ENCODE assay signal across 1 cellular context in the genomic region with DNA sequence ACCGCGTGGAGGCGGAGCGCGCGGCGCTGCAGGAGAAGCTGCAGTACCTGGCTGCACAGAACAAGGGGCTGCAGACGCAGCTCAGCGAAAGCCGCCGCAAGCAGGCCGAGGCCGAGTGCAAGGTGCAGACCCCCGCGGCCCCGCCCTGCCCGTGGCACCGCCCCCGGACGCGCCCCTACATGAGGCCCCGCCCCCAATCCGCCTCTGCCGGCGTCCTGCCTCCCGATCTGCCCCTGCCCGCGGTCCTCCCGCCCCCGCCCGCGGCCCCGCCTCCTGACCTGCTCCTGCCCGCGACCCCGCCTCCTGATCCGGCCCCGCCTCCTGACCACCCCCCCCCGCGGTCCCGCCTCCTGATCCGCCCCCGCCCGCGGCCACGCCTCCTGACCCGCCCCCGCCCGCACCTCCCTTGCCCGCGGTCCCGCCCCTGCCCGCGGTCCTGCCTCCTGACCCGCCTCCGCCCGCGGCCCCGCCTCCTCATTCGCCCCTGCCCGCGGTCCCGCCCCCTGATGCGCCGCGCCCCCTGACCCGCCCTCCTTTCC.
A peak's percentile ranks its signal among the peaks of the same experiment; 100 is the strongest.
TF ChIP-seq lines count a peak whose summit lies in the region.

No MANE protein-coding gene starts in this region.

TF ChIP-seq in K562, 482 proteins besides CTCF, POLR2A, EP300 and RAD21:
- peak; percentile 73 for TF ChIP-seq SP1 (CRISPR knock-in tag; IDR thresholded peaks at IDR 0.05)
- TF ChIP-seq, protein P1, sequence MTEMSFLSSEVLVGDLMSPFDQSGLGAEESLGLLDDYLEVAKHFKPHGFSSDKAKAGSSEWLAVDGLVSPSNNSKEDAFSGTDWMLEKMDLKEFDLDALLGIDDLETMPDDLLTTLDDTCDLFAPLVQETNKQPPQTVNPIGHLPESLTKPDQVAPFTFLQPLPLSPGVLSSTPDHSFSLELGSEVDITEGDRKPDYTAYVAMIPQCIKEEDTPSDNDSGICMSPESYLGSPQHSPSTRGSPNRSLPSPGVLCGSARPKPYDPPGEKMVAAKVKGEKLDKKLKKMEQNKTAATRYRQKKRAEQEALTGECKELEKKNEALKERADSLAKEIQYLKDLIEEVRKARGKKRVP (CRISPR knock-in tag; IDR thresholded peaks at IDR 0.05) = no peak
- TF ChIP-seq, protein P2, sequence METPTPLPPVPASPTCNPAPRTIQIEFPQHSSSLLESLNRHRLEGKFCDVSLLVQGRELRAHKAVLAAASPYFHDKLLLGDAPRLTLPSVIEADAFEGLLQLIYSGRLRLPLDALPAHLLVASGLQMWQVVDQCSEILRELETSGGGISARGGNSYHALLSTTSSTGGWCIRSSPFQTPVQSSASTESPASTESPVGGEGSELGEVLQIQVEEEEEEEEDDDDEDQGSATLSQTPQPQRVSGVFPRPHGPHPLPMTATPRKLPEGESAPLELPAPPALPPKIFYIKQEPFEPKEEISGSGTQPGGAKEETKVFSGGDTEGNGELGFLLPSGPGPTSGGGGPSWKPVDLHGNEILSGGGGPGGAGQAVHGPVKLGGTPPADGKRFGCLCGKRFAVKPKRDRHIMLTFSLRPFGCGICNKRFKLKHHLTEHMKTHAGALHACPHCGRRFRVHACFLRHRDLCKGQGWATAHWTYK (CRISPR knock-in tag; IDR thresholded peaks at IDR 0.05) = 0 out of 2 replicates have a peak, but pooled peaks have one; percentile 28
- TF ChIP-seq ZFX (CRISPR knock-in tag; IDR thresholded peaks at IDR 0.05) = peak; percentile 57; the same call in 1 of the 2 replicates
- TF ChIP-seq EGR1 (conservative IDR thresholded peaks at IDR 0.05) = peak; percentile 79; the same call in 1 of the 2 replicates
- TF ChIP-seq ZBTB7A (IDR thresholded peaks at IDR 0.05; ENCODE audit: borderline replicate concordance, control insufficient read depth, low read depth, low read length) = peak; percentile 77; the same call in 1 of the 2 replicates
- TF ChIP-seq EZH2 (IDR thresholded peaks at IDR 0.05; ENCODE audit: borderline replicate concordance, low read depth, low read length) = no peak
- TF ChIP-seq, protein P3, sequence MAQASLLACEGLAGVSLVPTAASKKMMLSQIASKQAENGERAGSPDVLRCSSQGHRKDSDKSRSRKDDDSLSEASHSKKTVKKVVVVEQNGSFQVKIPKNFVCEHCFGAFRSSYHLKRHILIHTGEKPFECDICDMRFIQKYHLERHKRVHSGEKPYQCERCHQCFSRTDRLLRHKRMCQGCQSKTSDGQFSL (CRISPR knock-in tag; IDR thresholded peaks at IDR 0.05) = no peak
- TF ChIP-seq, protein P3 (tag; IDR thresholded peaks at IDR 0.05) = peak in 1 of 2 experiments; percentile 79; a peak in 2 of 4 replicates
- TF ChIP-seq ZNF263 (CRISPR knock-in tag; IDR thresholded peaks at IDR 0.05; ENCODE audit: borderline replicate concordance) = peak; percentile 77
- no peak for TF ChIP-seq RBM34 (IDR thresholded peaks at IDR 0.05; ENCODE audit: borderline replicate concordance, insufficient read depth, low read length)
- TF ChIP-seq, protein P4, sequence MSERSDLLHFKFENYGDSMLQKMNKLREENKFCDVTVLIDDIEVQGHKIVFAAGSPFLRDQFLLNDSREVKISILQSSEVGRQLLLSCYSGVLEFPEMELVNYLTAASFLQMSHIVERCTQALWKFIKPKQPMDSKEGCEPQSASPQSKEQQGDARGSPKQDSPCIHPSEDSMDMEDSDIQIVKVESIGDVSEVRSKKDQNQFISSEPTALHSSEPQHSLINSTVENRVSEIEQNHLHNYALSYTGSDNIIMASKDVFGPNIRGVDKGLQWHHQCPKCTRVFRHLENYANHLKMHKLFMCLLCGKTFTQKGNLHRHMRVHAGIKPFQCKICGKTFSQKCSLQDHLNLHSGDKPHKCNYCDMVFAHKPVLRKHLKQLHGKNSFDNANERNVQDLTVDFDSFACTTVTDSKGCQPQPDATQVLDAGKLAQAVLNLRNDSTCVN (CRISPR knock-in tag; IDR thresholded peaks at IDR 0.05) = no peak
- TF ChIP-seq HNRNPLL (IDR thresholded peaks at IDR 0.05; ENCODE audit: low read depth, low read length, poor library complexity, severe bottlenecking) = no peak
- TF ChIP-seq, protein P5, sequence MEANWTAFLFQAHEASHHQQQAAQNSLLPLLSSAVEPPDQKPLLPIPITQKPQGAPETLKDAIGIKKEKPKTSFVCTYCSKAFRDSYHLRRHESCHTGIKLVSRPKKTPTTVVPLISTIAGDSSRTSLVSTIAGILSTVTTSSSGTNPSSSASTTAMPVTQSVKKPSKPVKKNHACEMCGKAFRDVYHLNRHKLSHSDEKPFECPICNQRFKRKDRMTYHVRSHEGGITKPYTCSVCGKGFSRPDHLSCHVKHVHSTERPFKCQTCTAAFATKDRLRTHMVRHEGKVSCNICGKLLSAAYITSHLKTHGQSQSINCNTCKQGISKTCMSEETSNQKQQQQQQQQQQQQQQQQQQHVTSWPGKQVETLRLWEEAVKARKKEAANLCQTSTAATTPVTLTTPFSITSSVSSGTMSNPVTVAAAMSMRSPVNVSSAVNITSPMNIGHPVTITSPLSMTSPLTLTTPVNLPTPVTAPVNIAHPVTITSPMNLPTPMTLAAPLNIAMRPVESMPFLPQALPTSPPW (CRISPR knock-in tag; IDR thresholded peaks at IDR 0.05) = peak; percentile 95
- TF ChIP-seq, protein P6, sequence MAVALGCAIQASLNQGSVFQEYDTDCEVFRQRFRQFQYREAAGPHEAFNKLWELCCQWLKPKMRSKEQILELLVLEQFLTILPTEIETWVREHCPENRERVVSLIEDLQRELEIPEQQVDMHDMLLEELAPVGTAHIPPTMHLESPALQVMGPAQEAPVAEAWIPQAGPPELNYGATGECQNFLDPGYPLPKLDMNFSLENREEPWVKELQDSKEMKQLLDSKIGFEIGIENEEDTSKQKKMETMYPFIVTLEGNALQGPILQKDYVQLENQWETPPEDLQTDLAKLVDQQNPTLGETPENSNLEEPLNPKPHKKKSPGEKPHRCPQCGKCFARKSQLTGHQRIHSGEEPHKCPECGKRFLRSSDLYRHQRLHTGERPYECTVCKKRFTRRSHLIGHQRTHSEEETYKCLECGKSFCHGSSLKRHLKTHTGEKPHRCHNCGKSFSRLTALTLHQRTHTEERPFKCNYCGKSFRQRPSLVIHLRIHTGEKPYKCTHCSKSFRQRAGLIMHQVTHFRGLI (CRISPR knock-in tag; IDR thresholded peaks at IDR 0.05) = no peak
- TF ChIP-seq HMGN3 (IDR thresholded peaks at IDR 0.05; ENCODE audit: borderline replicate concordance, extremely low read depth, insufficient read length, low read depth, low read length) = peak; percentile 50
- TF ChIP-seq, protein P7, sequence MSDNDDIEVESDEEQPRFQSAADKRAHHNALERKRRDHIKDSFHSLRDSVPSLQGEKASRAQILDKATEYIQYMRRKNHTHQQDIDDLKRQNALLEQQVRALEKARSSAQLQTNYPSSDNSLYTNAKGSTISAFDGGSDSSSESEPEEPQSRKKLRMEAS (CRISPR knock-in tag; IDR thresholded peaks at IDR 0.05) = 0 out of 2 replicates have a peak, but pooled peaks have one; percentile 33
- TF ChIP-seq, protein P8, sequence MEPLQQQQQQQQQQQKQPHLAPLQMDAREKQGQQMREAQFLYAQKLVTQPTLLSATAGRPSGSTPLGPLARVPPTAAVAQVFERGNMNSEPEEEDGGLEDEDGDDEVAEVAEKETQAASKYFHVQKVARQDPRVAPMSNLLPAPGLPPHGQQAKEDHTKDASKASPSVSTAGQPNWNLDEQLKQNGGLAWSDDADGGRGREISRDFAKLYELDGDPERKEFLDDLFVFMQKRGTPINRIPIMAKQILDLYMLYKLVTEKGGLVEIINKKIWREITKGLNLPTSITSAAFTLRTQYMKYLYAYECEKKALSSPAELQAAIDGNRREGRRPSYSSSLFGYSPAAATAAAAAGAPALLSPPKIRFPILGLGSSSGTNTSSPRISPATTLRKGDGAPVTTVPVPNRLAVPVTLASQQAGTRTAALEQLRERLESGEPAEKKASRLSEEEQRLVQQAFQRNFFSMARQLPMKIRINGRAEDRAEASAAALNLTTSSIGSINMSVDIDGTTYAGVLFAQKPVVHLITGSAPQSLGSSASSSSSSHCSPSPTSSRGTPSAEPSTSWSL (CRISPR knock-in tag; IDR thresholded peaks at IDR 0.05; ENCODE audit: borderline replicate concordance) = no peak
- peak; percentile 34 for TF ChIP-seq CCNT2 (IDR thresholded peaks at IDR 0.05; ENCODE audit: borderline replicate concordance, extremely low read depth, insufficient read length, low read depth, low read length)
- TF ChIP-seq NRF1 (conservative IDR thresholded peaks at IDR 0.05 in 1 of 2, IDR thresholded peaks at IDR 0.05 in 1 of 2) = peak in 1 of 2 experiments; percentile 41; a peak in 1 of 4 replicates
- TF ChIP-seq, protein P9, sequence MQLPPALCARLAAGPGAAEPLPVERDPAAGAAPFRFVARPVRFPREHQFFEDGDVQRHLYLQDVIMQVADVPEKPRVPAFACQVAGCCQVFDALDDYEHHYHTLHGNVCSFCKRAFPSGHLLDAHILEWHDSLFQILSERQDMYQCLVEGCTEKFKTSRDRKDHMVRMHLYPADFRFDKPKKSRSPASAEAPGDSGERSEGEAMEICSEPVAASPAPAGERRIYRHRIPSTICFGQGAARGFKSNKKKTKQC (CRISPR knock-in tag; IDR thresholded peaks at IDR 0.05) = 0 out of 2 replicates have a peak, but pooled peaks have one; percentile 2
- TF ChIP-seq GATA2 (CRISPR knock-in tag; IDR thresholded peaks at IDR 0.05) = no peak
- TF ChIP-seq, protein P10, sequence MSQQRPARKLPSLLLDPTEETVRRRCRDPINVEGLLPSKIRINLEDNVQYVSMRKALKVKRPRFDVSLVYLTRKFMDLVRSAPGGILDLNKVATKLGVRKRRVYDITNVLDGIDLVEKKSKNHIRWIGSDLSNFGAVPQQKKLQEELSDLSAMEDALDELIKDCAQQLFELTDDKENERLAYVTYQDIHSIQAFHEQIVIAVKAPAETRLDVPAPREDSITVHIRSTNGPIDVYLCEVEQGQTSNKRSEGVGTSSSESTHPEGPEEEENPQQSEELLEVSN (IDR thresholded peaks at IDR 0.05; ENCODE audit: borderline replicate concordance in 1 of 2, extremely low read depth in 1 of 2, insufficient read depth in 1 of 2, insufficient read length in 1 of 2, low read depth in 1 of 2, low read length in 1 of 2, poor library complexity in 1 of 2, severe bottlenecking in 1 of 2) = peak in 1 of 2 experiments; percentile 40
- TF ChIP-seq PHF8 (IDR thresholded peaks at IDR 0.05; ENCODE audit: borderline replicate concordance, low read length) = peak; percentile 29; the same call in 1 of the 2 replicates
- TF ChIP-seq MAZ (CRISPR knock-in tag; conservative IDR thresholded peaks at IDR 0.05 in 1 of 2, IDR thresholded peaks at IDR 0.05 in 1 of 2) = 0 out of 4 replicates have a peak, but pooled peaks have one; percentile 47 to 49
- 0 out of 2 replicates have a peak, but pooled peaks have one; percentile 23 for TF ChIP-seq CXXC5 (CRISPR knock-in tag; IDR thresholded peaks at IDR 0.05)
